In the genomic region with DNA sequence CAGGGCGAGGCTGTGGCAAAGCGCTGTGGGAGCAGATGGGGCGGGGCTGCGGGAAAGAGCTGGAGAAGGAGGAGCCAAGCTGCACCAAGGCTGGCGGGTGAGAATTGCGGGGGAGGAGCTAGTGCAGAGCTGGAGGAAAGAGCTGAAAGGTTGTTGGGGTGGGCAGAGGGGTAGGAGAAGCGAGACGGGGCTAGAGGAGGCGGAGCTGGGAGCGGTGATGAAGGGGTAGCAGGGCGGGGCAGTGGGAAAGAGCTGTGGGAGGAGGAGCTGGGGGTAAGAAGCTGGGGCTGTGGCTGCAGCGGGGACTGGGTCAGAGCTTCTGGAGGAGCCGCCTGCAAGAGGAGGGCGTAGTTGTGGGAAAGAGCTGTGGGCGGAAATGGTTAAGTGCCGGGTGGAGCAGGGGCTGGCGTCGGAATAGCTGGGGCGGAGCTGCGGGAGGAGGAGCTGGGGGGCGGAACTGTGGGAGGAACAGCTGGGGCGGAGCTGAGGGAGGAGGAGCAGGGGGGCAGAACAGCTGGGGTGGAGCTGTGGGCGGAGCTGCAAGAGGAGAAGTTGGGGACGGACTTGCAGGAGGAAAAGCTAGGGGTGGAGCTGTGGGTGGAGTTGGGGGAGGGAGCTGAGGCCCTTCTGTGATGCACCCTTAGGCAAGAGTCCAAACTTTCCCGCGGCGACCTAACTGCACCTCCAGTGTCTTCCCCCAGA, we compare ENCODE assay signal across 8 cellular contexts. TPM values are rescaled to one million over a fixed set of nuclear protein-coding genes. Genes with fewer than 3 reads are reported as not detected.
DNase-seq lines count a peak whose midpoint lies in the region; ATAC-seq and TF ChIP-seq lines count a peak whose summit lies in the region.

No MANE protein-coding gene starts in this region.

- peaks cover 2% of the 10 kb centered on the region for H3K4me1 Mint-ChIP-seq in activated naive CD8-positive, alpha-beta T cell (ENCODE audit: low read depth)
- H3K4me1 Mint-ChIP-seq in glutamatergic neuron (ENCODE audit: low read depth, unreplicated experiment) = no peaks in the 10 kb centered on the region

- peak overlapping the region; percentile 85 for H3K27ac Mint-ChIP-seq in activated naive CD8-positive, alpha-beta T cell
- peak overlapping the region; percentile 94 for H3K27ac Mint-ChIP-seq in glutamatergic neuron (ENCODE audit: unreplicated experiment)

- DNase-seq in GM12864 (ENCODE audit: low read depth) = peak; percentile 92
- peak; percentile 90 for DNase-seq in NCI-H1092 (lab: John Stamatoyannopoulos, UW)
- peak; percentile 90 for DNase-seq in glutamatergic neuron
- DNase-seq in osteoblast (ENCODE audit: insufficient read length, low spot score, missing footprints) = peak; percentile 90
- peak; percentile 92 for DNase-seq in thoracic aorta (ENCODE audit: low spot score)

- H3K9me3 ChIP-seq in osteoblast (ENCODE audit: low read depth, low read length) (no peaks in the 10 kb centered on the region), thoracic aorta (no peaks in the 10 kb centered on the region)

- H3K4me3 Mint-ChIP-seq in activated naive CD8-positive, alpha-beta T cell = peak overlapping the region; percentile 86
- H3K4me3 Mint-ChIP-seq in glutamatergic neuron (ENCODE audit: unreplicated experiment) = peak overlapping the region; percentile 90

- H3K4me3 ChIP-seq in GM12864 (ENCODE audit: low read depth, low read length) (peak overlapping the region; percentile 63), osteoblast (ENCODE audit: insufficient read depth, low read length) (peak overlapping the region; percentile 69), thoracic aorta (peak overlapping the region; percentile 71)

- H3K36me3 Mint-ChIP-seq in activated naive CD8-positive, alpha-beta T cell = no peaks in the 10 kb centered on the region
- H3K36me3 Mint-ChIP-seq in glutamatergic neuron (ENCODE audit: unreplicated experiment) = no peaks in the 10 kb centered on the region

- H3K27ac ChIP-seq in osteoblast (ENCODE audit: low read depth, low read length) (peak overlapping the region; percentile 87), thoracic aorta (peak overlapping the region; percentile 85 to 89)

- no peaks in the 10 kb centered on the region for H3K9me3 Mint-ChIP-seq in activated naive CD8-positive, alpha-beta T cell (ENCODE audit: low read depth)
- H3K9me3 Mint-ChIP-seq in glutamatergic neuron (ENCODE audit: unreplicated experiment) = peaks cover 6% of the 10 kb centered on the region

- H3K27me3 Mint-ChIP-seq in activated naive CD8-positive, alpha-beta T cell = no peaks in the 10 kb centered on the region
- H3K27me3 Mint-ChIP-seq in glutamatergic neuron (ENCODE audit: unreplicated experiment) = peaks cover 2% of the 10 kb centered on the region

- no peaks in the 10 kb centered on the region for H4K20me1 ChIP-seq in osteoblast (ENCODE audit: insufficient read depth, low read length)

- H2AFZ ChIP-seq in osteoblast (ENCODE audit: low read length) = peak overlapping the region; percentile 29

- TF ChIP-seq CTCF in GM12864 (IDR thresholded peaks at IDR 0.05; ENCODE audit: low read depth, low read length, missing control alignments) = peak; percentile 54
- TF ChIP-seq CTCF in glutamatergic neuron (IDR thresholded peaks at IDR 0.05; ENCODE audit: partially characterized antibody, unreplicated experiment) = peak; percentile 18
- peak; percentile 50 for TF ChIP-seq CTCF in osteoblast (IDR thresholded peaks at IDR 0.05; ENCODE audit: extremely low read depth, low read depth, low read length)
- no peak for TF ChIP-seq CTCF in thoracic aorta (IDR thresholded peaks at IDR 0.05)

- H3K36me3 ChIP-seq in osteoblast (ENCODE audit: insufficient read depth, low read length) (no peaks in the 10 kb centered on the region), thoracic aorta (peaks cover 4% of the 10 kb centered on the region)

- peak; percentile 44 for ATAC-seq in HG02610 (IDR thresholded peaks at IDR 0.05; ENCODE audit: unreplicated experiment)
- ATAC-seq in SK-N-SH treated with all-trans-retinoic acid at 6 μM for 48 hours = peak; percentile 64
- peak; percentile 58 for ATAC-seq in thoracic aorta (ENCODE audit: insufficient number of reproducible peaks, low FRiP score, low read depth)

- H3K4me1 ChIP-seq in osteoblast (ENCODE audit: insufficient read depth, low read length) (peaks cover 6% of the 10 kb centered on the region), thoracic aorta (ENCODE audit: control insufficient read depth in 1 of 2, low read depth in 2 of 2) (peaks cover 0 to 5% of the 10 kb centered on the region in 2 donors)

- peak overlapping the region; percentile 75 for H3K4me2 ChIP-seq in osteoblast (ENCODE audit: insufficient read depth, low read length)

- H3K79me2 ChIP-seq in osteoblast (ENCODE audit: insufficient read depth, low read length) = peaks cover 12% of the 10 kb centered on the region

- H3K27me3 ChIP-seq in osteoblast (ENCODE audit: insufficient read depth, low read length) (no peaks in the 10 kb centered on the region), thoracic aorta (replicated peaks; ENCODE audit: insufficient read depth) (no peaks in the 10 kb centered on the region)

TF ChIP-seq in SK-N-SH treated with all-trans-retinoic acid at 6 μM for 48 hours, 23 proteins besides CTCF, POLR2A, EP300 and RAD21 (continues in another document):
- no peak for TF ChIP-seq ZC3H10 (CRISPR knock-in tag; IDR thresholded peaks at IDR 0.05)
- TF ChIP-seq, protein P1, sequence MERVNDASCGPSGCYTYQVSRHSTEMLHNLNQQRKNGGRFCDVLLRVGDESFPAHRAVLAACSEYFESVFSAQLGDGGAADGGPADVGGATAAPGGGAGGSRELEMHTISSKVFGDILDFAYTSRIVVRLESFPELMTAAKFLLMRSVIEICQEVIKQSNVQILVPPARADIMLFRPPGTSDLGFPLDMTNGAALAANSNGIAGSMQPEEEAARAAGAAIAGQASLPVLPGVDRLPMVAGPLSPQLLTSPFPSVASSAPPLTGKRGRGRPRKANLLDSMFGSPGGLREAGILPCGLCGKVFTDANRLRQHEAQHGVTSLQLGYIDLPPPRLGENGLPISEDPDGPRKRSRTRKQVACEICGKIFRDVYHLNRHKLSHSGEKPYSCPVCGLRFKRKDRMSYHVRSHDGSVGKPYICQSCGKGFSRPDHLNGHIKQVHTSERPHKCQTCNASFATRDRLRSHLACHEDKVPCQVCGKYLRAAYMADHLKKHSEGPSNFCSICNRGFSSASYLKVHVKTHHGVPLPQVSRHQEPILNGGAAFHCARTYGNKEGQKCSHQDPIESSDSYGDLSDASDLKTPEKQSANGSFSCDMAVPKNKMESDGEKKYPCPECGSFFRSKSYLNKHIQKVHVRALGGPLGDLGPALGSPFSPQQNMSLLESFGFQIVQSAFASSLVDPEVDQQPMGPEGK (CRISPR knock-in tag; IDR thresholded peaks at IDR 0.05; ENCODE audit: borderline replicate concordance) = no peak
- no peak for TF ChIP-seq ZNF565 (CRISPR knock-in tag; conservative IDR thresholded peaks at IDR 0.05; ENCODE audit: low read depth)
- no peak for TF ChIP-seq ZNF8 (CRISPR knock-in tag; IDR thresholded peaks at IDR 0.05)
- no peak for TF ChIP-seq SNAI2 (CRISPR knock-in tag; IDR thresholded peaks at IDR 0.05)
- TF ChIP-seq TOX (CRISPR knock-in tag; IDR thresholded peaks at IDR 0.05; ENCODE audit: borderline replicate concordance) = no peak
- no peak for TF ChIP-seq ESRRG (CRISPR knock-in tag; IDR thresholded peaks at IDR 0.05)
- no peak for TF ChIP-seq ZFP3 (CRISPR knock-in tag; IDR thresholded peaks at IDR 0.05)
- TF ChIP-seq, protein P2, sequence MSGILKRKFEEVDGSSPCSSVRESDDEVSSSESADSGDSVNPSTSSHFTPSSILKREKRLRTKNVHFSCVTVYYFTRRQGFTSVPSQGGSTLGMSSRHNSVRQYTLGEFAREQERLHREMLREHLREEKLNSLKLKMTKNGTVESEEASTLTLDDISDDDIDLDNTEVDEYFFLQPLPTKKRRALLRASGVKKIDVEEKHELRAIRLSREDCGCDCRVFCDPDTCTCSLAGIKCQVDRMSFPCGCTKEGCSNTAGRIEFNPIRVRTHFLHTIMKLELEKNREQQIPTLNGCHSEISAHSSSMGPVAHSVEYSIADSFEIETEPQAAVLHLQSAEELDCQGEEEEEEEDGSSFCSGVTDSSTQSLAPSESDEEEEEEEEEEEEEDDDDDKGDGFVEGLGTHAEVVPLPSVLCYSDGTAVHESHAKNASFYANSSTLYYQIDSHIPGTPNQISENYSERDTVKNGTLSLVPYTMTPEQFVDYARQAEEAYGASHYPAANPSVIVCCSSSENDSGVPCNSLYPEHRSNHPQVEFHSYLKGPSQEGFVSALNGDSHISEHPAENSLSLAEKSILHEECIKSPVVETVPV (CRISPR knock-in tag; IDR thresholded peaks at IDR 0.05) = no peak
- TF ChIP-seq ZNF70 (CRISPR knock-in tag; IDR thresholded peaks at IDR 0.05) = no peak
- no peak for TF ChIP-seq PPARA (CRISPR knock-in tag; IDR thresholded peaks at IDR 0.05; ENCODE audit: borderline replicate concordance)
- no peak for TF ChIP-seq BACH2 (CRISPR knock-in tag; IDR thresholded peaks at IDR 0.05; ENCODE audit: borderline replicate concordance)

RNA-seq across cellular contexts. Expression of a gene that starts 1.9 kb away (rescaled TPM):
- total RNA-seq in glutamatergic neuron (ENCODE audit: unreplicated experiment) (53.0 TPM), osteoblast (18.5 and 18.9 TPM in 2 replicates), thoracic aorta (10 to 100 TPM; 34.6 to 56.7 TPM)

RNA-seq across cellular contexts. Expression of a gene that starts 10.8 kb away (rescaled TPM):
- not detected for total RNA-seq in glutamatergic neuron (ENCODE audit: unreplicated experiment)
- not detected in 2 replicates for total RNA-seq in osteoblast
- total RNA-seq in thoracic aorta = not detected

RNA-seq across cellular contexts. Expression of a gene that starts 59.2 kb away (rescaled TPM):
- total RNA-seq in glutamatergic neuron (ENCODE audit: unreplicated experiment) = not detected
- not detected in 2 replicates for total RNA-seq in osteoblast
- total RNA-seq in thoracic aorta = not detected

Comparison
In these comparisons a context has a peak if more than half of its experiments do, and no peak if none do; other contexts are left out.
1. Peak in every context shown above with its lines: DNase-seq, ATAC-seq, H3K4me3 ChIP-seq and H3K27ac ChIP-seq.